Comparison of ENCODE assay signal across 20 cellular contexts in genomic region chr14:89845346-89845745, GRCh38.
DNase-seq lines count a peak whose midpoint lies in the region; ATAC-seq and TF ChIP-seq lines count a peak whose summit lies in the region.
"Had no signal": no experiment of that assay in that cellular context is flagged by ENCODE, and none has a peak within 500 bp of the region (broad histone marks: within the 10 kb centered on the region; RNA-seq: fewer than 3 reads in every experiment).

No MANE protein-coding gene starts in this region.

- H3K18ac ChIP-seq in trophoblast cell (ENCODE audit: low read length) = no peak overlapping the region

- in situ Hi-C loops in ACHN (cut with HindIII; ENCODE audit: low pct_ligation_motif_present, low pct_unique_long_range_greater_than_20kb, low sequenced_read_pairs) = no loop called here

- ATAC-seq in aorta (ENCODE audit: low FRiP score) = no peak
- ATAC-seq: activated naive CD4-positive, alpha-beta T cell treated with anti-CD3 and anti-CD28 coated beads, Interleukin-2, amount 50 U/mL, for 72 hours; GM23338 had no signal

- no peak overlapping the region for H2AK5ac ChIP-seq in trophoblast cell (ENCODE audit: low read length)

- no peak overlapping the region for H4K8ac ChIP-seq in trophoblast cell (ENCODE audit: low read depth, low read length)

- H3K4ac ChIP-seq in trophoblast cell (ENCODE audit: low read depth, low read length) = no peak overlapping the region

- H3K23ac ChIP-seq in trophoblast cell (ENCODE audit: low read length) = no peak overlapping the region

- no peaks in the 10 kb centered on the region for H3K79me2 ChIP-seq in trophoblast cell (ENCODE audit: control insufficient read depth, insufficient read depth, low read length, poor library complexity)

- H3K79me1 ChIP-seq in trophoblast cell (ENCODE audit: low read length) = peaks cover 2% of the 10 kb centered on the region

- H4K12ac ChIP-seq in trophoblast cell (ENCODE audit: low read depth, low read length) = no peak overlapping the region

- WGBS in trophoblast cell (ENCODE audit: extremely low coverage, insufficient coverage, insufficient read length) = no CpG with 5 or more reads among the region's 5 CpGs
- WGBS in aorta, 2 donors = 12% methylated on average over 5 of the region's 5 CpGs

- no peak overlapping the region for H3K4me3 ChIP-seq in fibroblast of mammary gland (ENCODE audit: control insufficient read depth, low read depth, low read length)
- no peak overlapping the region for H3K4me3 ChIP-seq in trophoblast cell (ENCODE audit: low read depth, low read length)
- H3K4me3 ChIP-seq in MG63 = no peak overlapping the region
- no peak overlapping the region for H3K4me3 ChIP-seq in aorta (ENCODE audit: low read length in 2 of 2)
- H3K4me3 ChIP-seq: GM23338, lung, uterus had no signal

- H3K4me1 ChIP-seq in trophoblast cell (ENCODE audit: control insufficient read depth in 1 of 2, insufficient read depth in 2 of 2, low read length in 2 of 2) (peaks cover 0 to 8% of the 10 kb centered on the region in 2 experiments), aorta (ENCODE audit: control insufficient read depth in 1 of 2, insufficient read depth in 2 of 2, low read length in 2 of 2) (no peaks in the 10 kb centered on the region)
- H3K4me1 ChIP-seq: uterus had no signal

- no peak overlapping the region for H3K27ac ChIP-seq in trophoblast cell (ENCODE audit: low read depth, low read length)
- H3K27ac ChIP-seq in aorta (ENCODE audit: low read depth in 1 of 2, low read length in 2 of 2) = peak overlapping the region in 1 of 2 donors; percentile 14
- H3K27ac ChIP-seq: uterus had no signal

- intact Hi-C loops in aorta (cut with DNase I) = loop anchor here (5.0 to 10.0 kb wide), 2 partner anchors 421 to 428 kb away; partner anchors contain the start of gene FOXN3 (in 1 of the 2)

- H2BK5ac ChIP-seq in trophoblast cell (ENCODE audit: low read depth, low read length, poor library complexity) = no peak overlapping the region

- DNase-seq in Daoy (ENCODE audit: low read depth) = peak; percentile 41
- DNase-seq in amniotic epithelial cell (ENCODE audit: low read depth) = peak; percentile 95
- DNase-seq in fibroblast of mammary gland (ENCODE audit: low read depth) = peak; percentile 56
- peak; percentile 92 to 97 for DNase-seq in trophoblast cell
- no peak for DNase-seq in OCI-M2 (lab: John Stamatoyannopoulos, UW; ENCODE audit: unreplicated experiment)
- no peak for DNase-seq in MG63
- no peak for DNase-seq in aorta
- no peak for DNase-seq in ACHN
- DNase-seq: activated CD4-positive, alpha-beta T cell treated with anti-CD3 and anti-CD28 coated beads, Interleukin-2, amount 10 ng/mL, durations not matched to agents 24 days and 14 days; activated T-cell treated with anti-CD3 and anti-CD28 coated beads for 4 hours; C1 segment of cervical spinal cord; NCI-H1092; NCI-H345; NK-92 treated with Interleukin-12 subunit alpha and Interleukin-12 subunit beta, amount 100 ng/mL, for 24 hours; Right ventricle myocardium superior; stimulated activated naive CD4-positive, alpha-beta T cell; uterus had no signal

- no peak overlapping the region for H3K9ac ChIP-seq in trophoblast cell (ENCODE audit: low read length)

- H3K9me3 ChIP-seq in trophoblast cell (ENCODE audit: insufficient read depth, low read depth, low read length) = no peaks in the 10 kb centered on the region
- H3K9me3 ChIP-seq in MG63 = no peaks in the 10 kb centered on the region
- no peaks in the 10 kb centered on the region for H3K9me3 ChIP-seq in aorta (ENCODE audit: control insufficient read depth, low read length)
- H3K9me3 ChIP-seq: uterus had no signal

- TF ChIP-seq CTCF in fibroblast of mammary gland (conservative IDR thresholded peaks at IDR 0.05; ENCODE audit: control insufficient read depth, insufficient read depth, low read depth, low read length) = no peak

- no peak overlapping the region for H2AFZ ChIP-seq in trophoblast cell (ENCODE audit: insufficient read depth, low read length, poor library complexity)
- H2AFZ ChIP-seq: GM23338 had no signal

- no peak overlapping the region for H2BK12ac ChIP-seq in trophoblast cell (ENCODE audit: low read length)

- no peak overlapping the region for H3K14ac ChIP-seq in trophoblast cell (ENCODE audit: low read length)

- H3K36me3 ChIP-seq in trophoblast cell (ENCODE audit: control insufficient read depth in 1 of 2, insufficient read depth in 2 of 2, low read length in 2 of 2) = no peaks in the 10 kb centered on the region
- no peaks in the 10 kb centered on the region for H3K36me3 ChIP-seq in MG63
- H3K36me3 ChIP-seq in aorta (ENCODE audit: control insufficient read depth in 1 of 2, insufficient read depth in 2 of 2, low read length in 1 of 2) = no peaks in the 10 kb centered on the region
- H3K36me3 ChIP-seq: uterus had no signal

- no peak overlapping the region for H4K91ac ChIP-seq in trophoblast cell (ENCODE audit: low read depth, low read length)

- no peak overlapping the region for H2BK120ac ChIP-seq in trophoblast cell (ENCODE audit: insufficient read depth, low read length, poor library complexity)

- H3K27me3 ChIP-seq in trophoblast cell (ENCODE audit: insufficient read depth, low read length) = no peaks in the 10 kb centered on the region
- no peaks in the 10 kb centered on the region for H3K27me3 ChIP-seq in MG63
- H3K27me3 ChIP-seq in aorta (ENCODE audit: control insufficient read depth in 1 of 2, insufficient read depth in 2 of 2, low read length in 1 of 2) = no peaks in the 10 kb centered on the region
- H3K27me3 ChIP-seq: uterus had no signal

- H3K4me2 ChIP-seq in trophoblast cell (ENCODE audit: low read length) = no peak overlapping the region
- H3K4me2 ChIP-seq: GM23338 had no signal

Comparison
In these comparisons a context has a peak if more than half of its experiments do, and no peak if none do; other contexts are left out.
1. DNase-seq: peak in Daoy (single experiment), amniotic epithelial cell (single experiment), fibroblast of mammary gland (single experiment) and trophoblast cell (2 of 2); none in OCI-M2 (single experiment), MG63 (single experiment), aorta (0 of 2) and ACHN (single experiment).